ENCODE assay signal across 18 cellular contexts in genomic region chr6:14742680-14743079, GRCh38.
DNase-seq lines count a peak whose midpoint lies in the region; ATAC-seq and TF ChIP-seq lines count a peak whose summit lies in the region.
"Had no signal": no experiment of that assay in that cellular context is flagged by ENCODE, and none has a peak within 500 bp of the region (broad histone marks: within the 10 kb centered on the region; RNA-seq: fewer than 3 reads in every experiment).

No MANE protein-coding gene starts in this region.

- CTCF ChIA-PET in PC-3 (lab: Charles Lee) = no interaction called here

- H3K27me3 ChIP-seq in GM23248 (replicated peaks; ENCODE audit: insufficient read depth) (no peaks in the 10 kb centered on the region), PC-3 (ENCODE audit: low read length) (no peaks in the 10 kb centered on the region), brain microvascular endothelial cell (replicated peaks) (no peaks in the 10 kb centered on the region), thyroid gland (no peaks in the 10 kb centered on the region)
- H3K27me3 ChIP-seq: tibial artery had no signal

- in situ Hi-C loops in GM23248 (cut with MboI) = no loop called here
- in situ Hi-C loops in brain microvascular endothelial cell (cut with HindIII; ENCODE audit: low pct_ligation_motif_present, low sequenced_read_pairs) = no loop called here

- H3K36me3 ChIP-seq in GM23248 (ENCODE audit: low read depth) (no peaks in the 10 kb centered on the region), PC-3 (ENCODE audit: low read depth, low read length) (no peaks in the 10 kb centered on the region), brain microvascular endothelial cell (replicated peaks) (no peaks in the 10 kb centered on the region), thyroid gland (no peaks in the 10 kb centered on the region)
- H3K36me3 ChIP-seq: tibial artery had no signal

- WGBS in GM23248 (ENCODE audit: low coverage in 1 of 2, low lambda C conversion rate in 2 of 2, missing lambda C conversion rate in 2 of 2), 2 experiments = 99 to 100% methylated on average over 5 of the region's 5 CpGs
- WGBS in thyroid gland, 2 donors = 97 to 99% methylated on average over 5 of the region's 5 CpGs

- H2AFZ ChIP-seq in GM23248 (no peak overlapping the region), PC-3 (ENCODE audit: low read length) (no peak overlapping the region)

- POLR2A ChIA-PET in PC-3 (lab: Charles Lee; ENCODE audit: unreplicated experiment) = no interaction called here

- H3K4me2 ChIP-seq in GM23248 (ENCODE audit: unreplicated experiment) = peak overlapping the region; percentile 83
- H3K4me2 ChIP-seq in PC-3 (ENCODE audit: low read length) = peak overlapping the region; percentile 60

- H3K9me2 ChIP-seq in GM23248 (ENCODE audit: insufficient read depth) (no peaks in the 10 kb centered on the region), PC-3 (replicated peaks; ENCODE audit: low read length) (no peaks in the 10 kb centered on the region)

- TF ChIP-seq CTCF in PC-3 (conservative IDR thresholded peaks at IDR 0.05; ENCODE audit: low read depth, low read length) (no peak), brain microvascular endothelial cell (IDR thresholded peaks at IDR 0.05; ENCODE audit: low read depth, low read length, missing control alignments) (no peak), thyroid gland (IDR thresholded peaks at IDR 0.05) (no peak)

- H3K4me3 ChIP-seq in GM23248 (peak overlapping the region; percentile 14; the same call in 1 of the 2 replicates), PC-3 (ENCODE audit: low read length) (0 out of 2 replicates have a peak overlapping the region, but pooled peaks have one; percentile 2), brain microvascular endothelial cell (ENCODE audit: low read depth, low read length) (no peak overlapping the region), skin epidermis (no peak overlapping the region), thyroid gland (replicated peaks in 1 of 3) (no peak overlapping the region)
- H3K4me3 ChIP-seq: dorsolateral prefrontal cortex, lung, tibial artery had no signal

- peaks cover 23% of the 10 kb centered on the region for H3F3A ChIP-seq in GM23248 (ENCODE audit: insufficient read depth)
- peaks cover 8% of the 10 kb centered on the region for H3F3A ChIP-seq in PC-3 (ENCODE audit: low read length, unreplicated experiment)

- ATAC-seq in PC-3 = no peak
- ATAC-seq: naive thymus-derived CD4-positive, alpha-beta T cell had no signal

- H3K27ac ChIP-seq in GM23248 (peak overlapping the region; percentile 100), PC-3 (ENCODE audit: low read length) (peak overlapping the region; percentile 98), brain microvascular endothelial cell (peak overlapping the region; percentile 100), skin epidermis (peak overlapping the region in 19 of 21 experiments; percentile 23 to 91 (median 74)), thyroid gland (no peak overlapping the region)
- H3K27ac ChIP-seq: dorsolateral prefrontal cortex had no signal

- no peaks in the 10 kb centered on the region for H4K20me1 ChIP-seq in GM23248 (ENCODE audit: insufficient read depth)
- H4K20me1 ChIP-seq in PC-3 (ENCODE audit: low read length) = no peaks in the 10 kb centered on the region

- H3K9ac ChIP-seq in GM23248 = peak overlapping the region; percentile 93
- H3K9ac ChIP-seq in PC-3 (ENCODE audit: low read length) = peak overlapping the region; percentile 94

- H3K4me1 ChIP-seq in GM23248 (ENCODE audit: insufficient read depth) = peaks cover 24% of the 10 kb centered on the region
- peaks cover 30% of the 10 kb centered on the region for H3K4me1 ChIP-seq in PC-3 (ENCODE audit: insufficient read depth, low read length)
- no peaks in the 10 kb centered on the region for H3K4me1 ChIP-seq in thyroid gland

- DNase-seq in GM23248 (no peak), PC-3 (no peak), brain microvascular endothelial cell (no peak), thyroid gland (no peak), NCI-H1092 treated with DMSO at 0.1 percent for 48 hours (lab: John Stamatoyannopoulos, UW) (no peak)
- DNase-seq in NK-92 treated with Interleukin-12 subunit alpha and Interleukin-12 subunit beta, amount 100 ng/mL, for 24 hours (lab: John Stamatoyannopoulos, UW) = no peak
- DNase-seq: activated effector memory CD4-positive, alpha-beta T cell treated with Interleukin-2 at 50 U/mL for 16 hours; C1 segment of cervical spinal cord; dorsolateral prefrontal cortex; glutamatergic neuron; H9; immature natural killer cell; naive thymus-derived CD4-positive, alpha-beta T cell; NCI-H1694 treated with DMSO at 0.1 percent for 48 hours; NCI-H345; tibial artery had no signal

- no TSS peak for BruUV-seq in PC-3 (replicated peaks; lab: Mats Ljungman, UMichigan)

- TF ChIP-seq POLR2A in thyroid gland (IDR thresholded peaks at IDR 0.05) = no peak

- H3K79me2 ChIP-seq in GM23248 (ENCODE audit: insufficient read depth) (no peaks in the 10 kb centered on the region), PC-3 (ENCODE audit: low read length) (0 out of 2 replicates have a peak, but pooled peaks cover 3% of the 10 kb centered on the region)

- H3K9me3 ChIP-seq in GM23248 (ENCODE audit: low read depth) (no peaks in the 10 kb centered on the region), PC-3 (ENCODE audit: low read length) (no peaks in the 10 kb centered on the region), thyroid gland (no peaks in the 10 kb centered on the region)
- H3K9me3 ChIP-seq: tibial artery had no signal

- intact Hi-C loops in PC-3 (cut with micrococcal nuclease) (loop anchor here (1.0 to 10.0 kb wide), 2 partner anchors 9 to 468 kb away; no protein-coding TSS in a partner anchor), thyroid gland (cut with DNase I) (no loop called here)

Comparison
In these comparisons a context has a peak if more than half of its experiments do, and no peak if none do; other contexts are left out.
1. H3K27ac ChIP-seq: peak in GM23248 (single experiment), PC-3 (single experiment), brain microvascular endothelial cell (single experiment) and skin epidermis (19 of 21); none in thyroid gland (0 of 3).
2. H3K4me3 ChIP-seq: peak in GM23248 (single experiment) and PC-3 (single experiment); none in brain microvascular endothelial cell (single experiment), skin epidermis (0 of 7) and thyroid gland (0 of 3).